Comparison of ENCODE assay signal across 12 cellular contexts in the genomic region with DNA sequence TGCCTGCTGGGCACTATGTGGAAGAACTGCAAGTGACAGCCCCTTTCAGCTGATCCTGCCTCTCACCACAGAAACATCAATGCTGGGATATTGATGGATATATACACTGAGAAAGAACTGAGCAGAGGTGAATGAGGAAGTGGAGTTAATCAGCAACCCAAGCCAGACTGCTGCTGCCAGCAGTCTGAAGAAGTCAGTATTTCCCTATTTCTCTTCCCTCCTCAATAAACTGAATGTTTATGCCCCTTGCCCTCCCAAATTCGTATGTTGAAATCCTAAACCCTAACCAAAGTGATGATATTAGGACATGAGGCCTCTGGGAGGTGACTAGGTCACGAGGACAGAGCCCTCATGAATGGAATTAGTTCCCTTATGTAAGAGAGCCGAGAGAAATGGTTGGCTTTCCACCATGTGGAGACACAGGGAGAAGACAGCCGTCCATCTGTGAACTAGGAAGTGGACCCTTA.
DNase-seq lines count a peak whose midpoint lies in the region; ATAC-seq, FAIRE-seq and TF ChIP-seq lines count a peak whose summit lies in the region.
"Had no signal": no experiment of that assay in that cellular context is flagged by ENCODE, and none has a peak within 500 bp of the region (broad histone marks: within the 10 kb centered on the region; RNA-seq: fewer than 3 reads in every experiment).

No MANE protein-coding gene starts in this region.

- DNase-seq in natural killer cell (no peak), NOMO-1 (lab: John Stamatoyannopoulos, UW; ENCODE audit: unreplicated experiment in 2 of 2) (peak; percentile 83 to 94), kidney (no peak), cortex of kidney (lab: John Stamatoyannopoulos, UW) (no peak), HFFc6 (no peak), NCI-H510A treated with DMSO at 0.1 percent for 48 hours (lab: John Stamatoyannopoulos, UW) (no peak)
- DNase-seq in natural killer cell treated with Interleukin-12 subunit alpha and Interleukin-12 subunit beta and Interleukin-15 and Interleukin-18, amount 100 ng/mL, for 72 hours (ENCODE audit: low spot score), result no peak
- no peak for DNase-seq in CD8-positive, alpha-beta memory T cell
- DNase-seq: GOT3; NCI-H748 treated with DMSO at 0.1 percent for 48 hours; stimulated activated naive CD4-positive, alpha-beta T cell had no signal

- peak overlapping the region; percentile 38 to 47 for H3K27ac ChIP-seq in kidney (ENCODE audit: low read depth in 2 of 2, low read length in 2 of 2)
- H3K27ac ChIP-seq in CD8-positive, alpha-beta memory T cell (ENCODE audit: low read depth, low read length), result no peak overlapping the region

- H3K36me3 ChIP-seq in kidney (ENCODE audit: control insufficient read depth in 1 of 2, insufficient read depth in 2 of 2, low read length in 2 of 2), result no peaks in the 10 kb centered on the region
- no peaks in the 10 kb centered on the region for H3K36me3 ChIP-seq in CD8-positive, alpha-beta memory T cell (ENCODE audit: insufficient read depth, low read length)

- H3K4me3 ChIP-seq in kidney (ENCODE audit: low read length in 2 of 2), result no peak overlapping the region
- H3K4me3 ChIP-seq in CD8-positive, alpha-beta memory T cell (ENCODE audit: low read length), result no peak overlapping the region

- H3K27ac Mint-ChIP-seq in natural killer cell, result no peak overlapping the region
- no peak overlapping the region for H3K27ac Mint-ChIP-seq in natural killer cell treated with Interleukin-12 subunit alpha and Interleukin-12 subunit beta and Interleukin-15 and Interleukin-18, amount 100 ng/mL, for 72 hours
- H3K27ac Mint-ChIP-seq in CD8-positive, alpha-beta memory T cell, result no peak overlapping the region
- H3K27ac Mint-ChIP-seq in HFFc6, result no peak overlapping the region; the same call in 1 of the 2 replicates

- peaks cover 29% of the 10 kb centered on the region for H3K36me3 Mint-ChIP-seq in natural killer cell
- H3K36me3 Mint-ChIP-seq in natural killer cell treated with Interleukin-12 subunit alpha and Interleukin-12 subunit beta and Interleukin-15 and Interleukin-18, amount 100 ng/mL, for 72 hours, result peaks cover 31% of the 10 kb centered on the region
- H3K36me3 Mint-ChIP-seq in CD8-positive, alpha-beta memory T cell, result peaks cover 28 to 43% (median 41%) of the 10 kb centered on the region in 3 donors
- peaks cover 35% of the 10 kb centered on the region for H3K36me3 Mint-ChIP-seq in HFFc6 (ENCODE audit: low read depth)

- intact Hi-C loops in natural killer cell (cut with micrococcal nuclease) (no loop called here), kidney (cut with DNase I) (no loop called here)

- no peak overlapping the region for H3K9ac ChIP-seq in kidney (ENCODE audit: low read length in 2 of 2)

- H3K9me3 ChIP-seq in kidney (ENCODE audit: control insufficient read depth in 1 of 2, low read length in 2 of 2), result peaks cover 11 to 12% of the 10 kb centered on the region in 2 donors
- no peaks in the 10 kb centered on the region for H3K9me3 ChIP-seq in CD8-positive, alpha-beta memory T cell (ENCODE audit: low read length)

- H3K27me3 Mint-ChIP-seq in natural killer cell (ENCODE audit: low read depth in 2 of 2) (no peaks in the 10 kb centered on the region), HFFc6 (ENCODE audit: insufficient read depth) (no peaks in the 10 kb centered on the region)
- H3K27me3 Mint-ChIP-seq in natural killer cell treated with Interleukin-12 subunit alpha and Interleukin-12 subunit beta and Interleukin-15 and Interleukin-18, amount 100 ng/mL, for 72 hours, result no peaks in the 10 kb centered on the region
- H3K27me3 Mint-ChIP-seq in CD8-positive, alpha-beta memory T cell, result no peaks in the 10 kb centered on the region

- H3K27me3 ChIP-seq in CD8-positive, alpha-beta memory T cell (ENCODE audit: insufficient read depth, low read length, poor library complexity, severe bottlenecking), result no peaks in the 10 kb centered on the region

- peaks cover 2 to 6% of the 10 kb centered on the region in 2 donors for H3K4me1 ChIP-seq in kidney (ENCODE audit: control insufficient read depth in 1 of 2, insufficient read depth in 1 of 2, low read depth in 1 of 2, low read length in 2 of 2)
- H3K4me1 ChIP-seq in CD8-positive, alpha-beta memory T cell (ENCODE audit: insufficient read depth, low read length), result no peaks in the 10 kb centered on the region

- TF ChIP-seq CTCF in natural killer cell (IDR thresholded peaks at IDR 0.05), result no peak
- TF ChIP-seq CTCF in kidney (IDR thresholded peaks at IDR 0.05; ENCODE audit: borderline replicate concordance, extremely low read depth, insufficient read depth), result no peak
- TF ChIP-seq CTCF in HFFc6 (IDR thresholded peaks at IDR 0.05), result no peak

- POLR2A ChIA-PET in CD8-positive, alpha-beta memory T cell (lab: Charles Lee), result no interaction called here

- CTCF ChIA-PET in CD8-positive, alpha-beta memory T cell (lab: Charles Lee), result no interaction called here

- ATAC-seq in natural killer cell, result peak in 2 of 3 donors; percentile 15 to 44
- no peak for ATAC-seq in natural killer cell treated with Interleukin-12 subunit alpha and Interleukin-12 subunit beta and Interleukin-15 and Interleukin-18, amount 100 ng/mL, for 72 hours

- H3K9me3 Mint-ChIP-seq in natural killer cell (peaks cover 9 to 13% of the 10 kb centered on the region in 2 donors), HFFc6 (peaks cover 29% of the 10 kb centered on the region)
- H3K9me3 Mint-ChIP-seq in natural killer cell treated with Interleukin-12 subunit alpha and Interleukin-12 subunit beta and Interleukin-15 and Interleukin-18, amount 100 ng/mL, for 72 hours, result peaks cover 13% of the 10 kb centered on the region
- H3K9me3 Mint-ChIP-seq in CD8-positive, alpha-beta memory T cell, result peaks cover 14 to 30% (median 27%) of the 10 kb centered on the region in 5 donors

- FAIRE-seq in kidney (lab: Jason Lieb, UNC), result no peak
- FAIRE-seq: endothelial cell of umbilical vein had no signal

- peaks cover 0 to 11% of the 10 kb centered on the region in 2 donors for H3K4me1 Mint-ChIP-seq in natural killer cell
- H3K4me1 Mint-ChIP-seq in natural killer cell treated with Interleukin-12 subunit alpha and Interleukin-12 subunit beta and Interleukin-15 and Interleukin-18, amount 100 ng/mL, for 72 hours (ENCODE audit: low read depth in 2 of 2), result peaks cover 5 to 11% of the 10 kb centered on the region in 2 donors
- H3K4me1 Mint-ChIP-seq in CD8-positive, alpha-beta memory T cell, result peaks cover 0 to 4% (median 0%) of the 10 kb centered on the region in 3 donors
- no peaks in the 10 kb centered on the region for H3K4me1 Mint-ChIP-seq in HFFc6 (ENCODE audit: low read depth)

- H3K4me3 Mint-ChIP-seq in natural killer cell (no peak overlapping the region), HFFc6 (no peak overlapping the region)
- H3K4me3 Mint-ChIP-seq in natural killer cell treated with Interleukin-12 subunit alpha and Interleukin-12 subunit beta and Interleukin-15 and Interleukin-18, amount 100 ng/mL, for 72 hours, result no peak overlapping the region
- no peak overlapping the region for H3K4me3 Mint-ChIP-seq in CD8-positive, alpha-beta memory T cell

Comparison
In these comparisons a context has a peak if more than half of its experiments do, and no peak if none do; other contexts are left out.
1. ATAC-seq: peak in natural killer cell (2 of 3); none in natural killer cell treated with Interleukin-12 subunit alpha and Interleukin-12 subunit beta and Interleukin-15 and Interleukin-18, amount 100 ng/mL, for 72 hours (0 of 2).
2. DNase-seq: peak in NOMO-1 (2 of 2); none in natural killer cell (single experiment), natural killer cell treated with Interleukin-12 subunit alpha and Interleukin-12 subunit beta and Interleukin-15 and Interleukin-18, amount 100 ng/mL, for 72 hours (single experiment), kidney (single experiment), cortex of kidney (single experiment), CD8-positive, alpha-beta memory T cell (0 of 5), HFFc6 (single experiment) and NCI-H510A treated with DMSO at 0.1 percent for 48 hours (single experiment).